In the genomic region with DNA sequence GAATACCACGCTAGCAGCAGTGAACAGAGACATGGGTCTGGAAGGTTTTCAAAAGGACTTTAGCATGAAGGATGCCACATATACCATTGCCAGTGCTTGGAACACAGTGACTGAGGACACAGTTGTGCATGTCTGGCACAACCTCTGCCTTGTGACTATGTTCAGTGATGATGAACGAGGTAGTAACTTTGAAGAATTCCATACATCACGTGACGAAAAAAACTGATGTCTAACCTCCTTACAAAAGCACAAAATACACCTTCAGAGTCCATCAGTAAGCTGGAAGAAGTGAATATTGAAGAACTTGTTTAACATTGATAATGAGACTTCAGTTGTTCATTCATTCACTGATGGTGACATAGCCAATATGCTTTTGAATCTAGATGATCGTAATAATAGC, we compare ENCODE assay signal across 9 cellular contexts.
"Had no signal": no experiment of that assay in that cellular context is flagged by ENCODE, and none has a peak within 500 bp of the region (broad histone marks: within the 10 kb centered on the region; RNA-seq: fewer than 3 reads in every experiment).

No MANE protein-coding gene starts in this region.

- H3K4me2 ChIP-seq: KMS-11 had no signal

- H2AFZ ChIP-seq: GM23248 had no signal

- H3K9ac ChIP-seq: GM23248, KMS-11 had no signal

- H3K4me3 ChIP-seq: GM23248 had no signal

- FAIRE-seq: H54 had no signal

- DNase-seq: GM23248, GOT3, H9, HCEC 1CT, IMR-90, KBM-7 had no signal

- H3K27ac ChIP-seq: GM23248, HL-60, KMS-11 had no signal
